Comparison of ENCODE assay signal across 17 cellular contexts in genomic region chr18:2471523-2471922, GRCh38.
DNase-seq lines count a peak whose midpoint lies in the region; ATAC-seq, FAIRE-seq and TF ChIP-seq lines count a peak whose summit lies in the region.
"Had no signal": no experiment of that assay in that cellular context is flagged by ENCODE, and none has a peak within 500 bp of the region (broad histone marks: within the 10 kb centered on the region; RNA-seq: fewer than 3 reads in every experiment).

No MANE protein-coding gene starts in this region.

- H3K9me3 Mint-ChIP-seq in WTC11, result peaks cover 30% of the 10 kb centered on the region
- H3K9me3 Mint-ChIP-seq: naive thymus-derived CD8-positive, alpha-beta T cell had no signal

- H3K4me1 ChIP-seq in cardiac muscle cell (ENCODE audit: low read depth), result no peaks in the 10 kb centered on the region
- no peaks in the 10 kb centered on the region for H3K4me1 ChIP-seq in right atrium auricular region
- H3K4me1 ChIP-seq: uterus had no signal

- no peak overlapping the region for H3K27ac Mint-ChIP-seq in WTC11
- H3K27ac Mint-ChIP-seq: naive thymus-derived CD8-positive, alpha-beta T cell had no signal

- H3K27ac ChIP-seq in cardiac muscle cell (no peak overlapping the region), right atrium auricular region (no peak overlapping the region)
- H3K27ac ChIP-seq: skin epidermis, uterus had no signal

- TF ChIP-seq CTCF in cardiac muscle cell (IDR thresholded peaks at IDR 0.05; ENCODE audit: low read depth, low read length), result peak; percentile 7
- no peak for TF ChIP-seq CTCF in right atrium auricular region (IDR thresholded peaks at IDR 0.05)
- no peak for TF ChIP-seq CTCF in WTC11 (IDR thresholded peaks at IDR 0.05)

- no peak for DNase-seq in cardiac muscle cell (ENCODE audit: low read depth in 1 of 2, low spot score in 1 of 2)
- no peak for DNase-seq in right atrium auricular region (ENCODE audit: low spot score)
- DNase-seq in WTC11 (ENCODE audit: low spot score), result peak; percentile 14
- DNase-seq in urothelium cell line (ENCODE audit: low spot score), result no peak
- no peak for DNase-seq in inferior parietal cortex (ENCODE audit: extremely low spot score)
- DNase-seq in ecto neural progenitor cell (ENCODE audit: low spot score), result no peak
- DNase-seq: activated naive CD4-positive, alpha-beta T cell treated with anti-CD3 and anti-CD28 coated beads, Interleukin-2, amount 50 U/mL, for 16 hours; foreskin melanocyte; H7; left colon; MG63; naive thymus-derived CD8-positive, alpha-beta T cell; NCI-H774; uterus had no signal

- H3K4me3 ChIP-seq in cardiac muscle cell (no peak overlapping the region), right atrium auricular region (no peak overlapping the region)
- H3K4me3 ChIP-seq: MG63, skin epidermis, uterus had no signal

- H3K27me3 ChIP-seq in cardiac muscle cell, result no peaks in the 10 kb centered on the region
- H3K27me3 ChIP-seq in right atrium auricular region, result no peaks in the 10 kb centered on the region
- H3K27me3 ChIP-seq: MG63, uterus had no signal

- H3K27me3 Mint-ChIP-seq in WTC11 (ENCODE audit: low read depth), result no peaks in the 10 kb centered on the region

- POLR2A ChIA-PET in WTC11 (lab: Charles Lee), result no interaction called here

- CTCF ChIA-PET in WTC11 (lab: Charles Lee), result no interaction called here

- FAIRE-seq in urothelium cell line (lab: Jason Lieb, UNC), result peak; percentile 55

- no peak overlapping the region for H3K4me3 Mint-ChIP-seq in WTC11
- H3K4me3 Mint-ChIP-seq: naive thymus-derived CD8-positive, alpha-beta T cell had no signal

- ATAC-seq in HG03354 (IDR thresholded peaks at IDR 0.05; ENCODE audit: poor library complexity, severe bottlenecking, unreplicated experiment) (peak; percentile 75), WTC11 (peak; percentile 70), GM18867 (IDR thresholded peaks at IDR 0.05; ENCODE audit: unreplicated experiment) (no peak)
- ATAC-seq: left colon; naive thymus-derived CD8-positive, alpha-beta T cell had no signal

- H3K36me3 ChIP-seq in cardiac muscle cell (no peaks in the 10 kb centered on the region), right atrium auricular region (no peaks in the 10 kb centered on the region)
- H3K36me3 ChIP-seq: MG63, uterus had no signal

- no peaks in the 10 kb centered on the region for H3K9me3 ChIP-seq in cardiac muscle cell (ENCODE audit: low read depth)
- H3K9me3 ChIP-seq in right atrium auricular region, result no peaks in the 10 kb centered on the region
- H3K9me3 ChIP-seq: MG63, uterus had no signal

- no peaks in the 10 kb centered on the region for H3K36me3 Mint-ChIP-seq in WTC11
- H3K36me3 Mint-ChIP-seq: naive thymus-derived CD8-positive, alpha-beta T cell had no signal

- no peaks in the 10 kb centered on the region for H3K4me1 Mint-ChIP-seq in WTC11
- H3K4me1 Mint-ChIP-seq: naive thymus-derived CD8-positive, alpha-beta T cell had no signal

TF ChIP-seq in WTC11, 78 proteins besides CTCF, POLR2A, EP300 and RAD21:
- TF ChIP-seq ATF6 (CRISPR knock-in tag; IDR thresholded peaks at IDR 0.05), result no peak
- TF ChIP-seq ELF4 (CRISPR knock-in tag; IDR thresholded peaks at IDR 0.05; ENCODE audit: low read depth), result no peak
- no peak for TF ChIP-seq ZBTB43 (CRISPR knock-in tag; IDR thresholded peaks at IDR 0.05)
- no peak for TF ChIP-seq SOX15 (CRISPR knock-in tag; IDR thresholded peaks at IDR 0.05)
- TF ChIP-seq FOXK1 (CRISPR knock-in tag; IDR thresholded peaks at IDR 0.05), result no peak
- no peak for TF ChIP-seq ZNF219 (CRISPR knock-in tag; IDR thresholded peaks at IDR 0.05; ENCODE audit: borderline replicate concordance)
- TF ChIP-seq PREB (CRISPR knock-in tag; IDR thresholded peaks at IDR 0.05; ENCODE audit: borderline replicate concordance), result no peak
- TF ChIP-seq ATF1 (CRISPR knock-in tag; IDR thresholded peaks at IDR 0.05), result no peak
- no peak for TF ChIP-seq FOXP4 (CRISPR knock-in tag; IDR thresholded peaks at IDR 0.05)
- TF ChIP-seq TEAD1 (CRISPR knock-in tag; IDR thresholded peaks at IDR 0.05), result no peak
- no peak for TF ChIP-seq ZBTB21 (CRISPR knock-in tag; IDR thresholded peaks at IDR 0.05; ENCODE audit: borderline replicate concordance)
- no peak for TF ChIP-seq STAT6 (CRISPR knock-in tag; conservative IDR thresholded peaks at IDR 0.05; ENCODE audit: low read depth)
- TF ChIP-seq GTF2I (CRISPR knock-in tag; conservative IDR thresholded peaks at IDR 0.05), result no peak
- TF ChIP-seq ZNF263 (CRISPR knock-in tag; IDR thresholded peaks at IDR 0.05; ENCODE audit: low read depth), result no peak
